1 cellular context compared by ENCODE assay signal in genomic region chr17:46823657-46824056, GRCh38.
A peak's percentile ranks its signal among the peaks of the same experiment; 100 is the strongest.
TF ChIP-seq lines count a peak whose summit lies in the region.

No MANE protein-coding gene starts in this region.

TF ChIP-seq in K562, 482 proteins besides CTCF, POLR2A, EP300 and RAD21 (continues in another document):
- TF ChIP-seq PKNOX1 (IDR thresholded peaks at IDR 0.05) = peak; percentile 53; the same call in 1 of the 2 replicates
- no peak for TF ChIP-seq TCF7 (IDR thresholded peaks at IDR 0.05; ENCODE audit: borderline replicate concordance)
- no peak for TF ChIP-seq SMARCA5 (IDR thresholded peaks at IDR 0.05)
- no peak for TF ChIP-seq ZNF586 (CRISPR knock-in tag; conservative IDR thresholded peaks at IDR 0.05)
- TF ChIP-seq SNIP1 (IDR thresholded peaks at IDR 0.05; ENCODE audit: low read depth) = no peak
- no peak for TF ChIP-seq ETV5 (CRISPR knock-in tag; IDR thresholded peaks at IDR 0.05; ENCODE audit: low read depth)
- TF ChIP-seq COPS2 (conservative IDR thresholded peaks at IDR 0.05) = no peak
- TF ChIP-seq KDM1A (IDR thresholded peaks at IDR 0.05) = no peak
- TF ChIP-seq NFXL1 (CRISPR knock-in tag; IDR thresholded peaks at IDR 0.05) = no peak
- TF ChIP-seq DPF2 (IDR thresholded peaks at IDR 0.05) = 0 out of 2 replicates have a peak, but pooled peaks have one; percentile 30
- TF ChIP-seq MEIS2 (IDR thresholded peaks at IDR 0.05; ENCODE audit: partially characterized antibody) = peak; percentile 72
- TF ChIP-seq ZNF780A (CRISPR knock-in tag; IDR thresholded peaks at IDR 0.05) = no peak
- TF ChIP-seq ILK (tag; IDR thresholded peaks at IDR 0.05; ENCODE audit: borderline replicate concordance, low read depth) = no peak
- TF ChIP-seq MXI1 (IDR thresholded peaks at IDR 0.05; ENCODE audit: low read depth, low read length) = no peak
- TF ChIP-seq MTA2 (IDR thresholded peaks at IDR 0.05; ENCODE audit: low read depth) = peak; percentile 43; the same call in 1 of the 2 replicates
- no peak for TF ChIP-seq TEAD1 (CRISPR knock-in tag; IDR thresholded peaks at IDR 0.05)
- TF ChIP-seq CBFA2T2 (conservative IDR thresholded peaks at IDR 0.05) = peak; percentile 45; the same call in 1 of the 2 replicates
- no peak for TF ChIP-seq PRPF4 (IDR thresholded peaks at IDR 0.05; ENCODE audit: insufficient read depth, low read depth, low read length, poor library complexity, severe bottlenecking)
- TF ChIP-seq ZFP1 (CRISPR knock-in tag; IDR thresholded peaks at IDR 0.05) = no peak
- TF ChIP-seq ZNF274 (IDR thresholded peaks at IDR 0.05; ENCODE audit: borderline replicate concordance, low read depth, low read length) = no peak
- no peak for TF ChIP-seq PHF20 (IDR thresholded peaks at IDR 0.05; ENCODE audit: partially characterized antibody)
- TF ChIP-seq CBFA2T3 (IDR thresholded peaks at IDR 0.05) = peak; percentile 61
- TF ChIP-seq HCFC1 (IDR thresholded peaks at IDR 0.05; ENCODE audit: low read depth, low read length) = no peak
- no peak for TF ChIP-seq CCAR2 (IDR thresholded peaks at IDR 0.05; ENCODE audit: low read depth, low read length)
- TF ChIP-seq ZEB2 (IDR thresholded peaks at IDR 0.05) = no peak
- no peak for TF ChIP-seq ZFP36 (IDR thresholded peaks at IDR 0.05; ENCODE audit: low read depth, low read length, partially characterized antibody)
- no peak for TF ChIP-seq KLF16 (IDR thresholded peaks at IDR 0.05)
- TF ChIP-seq BRCA1 (IDR thresholded peaks at IDR 0.05) = no peak
- TF ChIP-seq BRCA1 (CRISPR knock-in tag; IDR thresholded peaks at IDR 0.05) = no peak
- no peak for TF ChIP-seq CEBPZ (IDR thresholded peaks at IDR 0.05; ENCODE audit: borderline replicate concordance, low read depth, low read length)
- no peak for TF ChIP-seq JUN (IDR thresholded peaks at IDR 0.05; ENCODE audit: borderline replicate concordance, low read depth, low read length)
- TF ChIP-seq JUN (CRISPR knock-in tag; IDR thresholded peaks at IDR 0.05; ENCODE audit: borderline replicate concordance) = no peak
- peak; percentile 57; the same call in 1 of the 2 replicates for TF ChIP-seq ARID1B (IDR thresholded peaks at IDR 0.05)
- no peak for TF ChIP-seq BCL6 (CRISPR knock-in tag; IDR thresholded peaks at IDR 0.05)
- TF ChIP-seq HDAC6 (IDR thresholded peaks at IDR 0.05; ENCODE audit: low read depth, low read length) = no peak
- no peak for TF ChIP-seq ETS1 (conservative IDR thresholded peaks at IDR 0.05; ENCODE audit: control insufficient read depth, low read depth, low read length)
- TF ChIP-seq RUNX1 (IDR thresholded peaks at IDR 0.05; ENCODE audit: low read depth) = no peak
- TF ChIP-seq ZBTB7A (IDR thresholded peaks at IDR 0.05; ENCODE audit: borderline replicate concordance, control insufficient read depth, low read depth, low read length) = no peak
- TF ChIP-seq E4F1 (CRISPR knock-in tag; IDR thresholded peaks at IDR 0.05; ENCODE audit: borderline replicate concordance) = no peak
- no peak for TF ChIP-seq POLR2AphosphoS5 (IDR thresholded peaks at IDR 0.05; ENCODE audit: control insufficient read depth, insufficient read depth, low read depth, low read length)
- TF ChIP-seq KAT2B (IDR thresholded peaks at IDR 0.05; ENCODE audit: low read depth, low read length) = no peak
- TF ChIP-seq U2AF1 (optimal IDR thresholded peaks at IDR 0.05; ENCODE audit: low read depth, low read length) = no peak
- no peak for TF ChIP-seq FOXP4 (CRISPR knock-in tag; IDR thresholded peaks at IDR 0.05; ENCODE audit: borderline replicate concordance)
- TF ChIP-seq TCF3 (CRISPR knock-in tag; IDR thresholded peaks at IDR 0.05) = peak; percentile 73
- 0 out of 4 replicates have a peak, but pooled peaks of 1 of the 2 experiments have one; percentile 14 for TF ChIP-seq RCOR1 (IDR thresholded peaks at IDR 0.05; ENCODE audit: borderline replicate concordance in 1 of 2, low read depth in 2 of 2, low read length in 2 of 2)
- no peak for TF ChIP-seq NFYB (IDR thresholded peaks at IDR 0.05; ENCODE audit: extremely low read depth, insufficient read length)
- TF ChIP-seq TAL1 (IDR thresholded peaks at IDR 0.05) = peak; percentile 40; the same call in 1 of the 2 replicates
- no peak for TF ChIP-seq ZNF347 (CRISPR knock-in tag; IDR thresholded peaks at IDR 0.05; ENCODE audit: low read depth)
- no peak for TF ChIP-seq STAT5B (CRISPR knock-in tag; IDR thresholded peaks at IDR 0.05)
- no peak for TF ChIP-seq ETV6 (IDR thresholded peaks at IDR 0.05; ENCODE audit: borderline replicate concordance in 1 of 2, low read depth in 2 of 2, low read length in 1 of 2)
- TF ChIP-seq ETV6 (CRISPR knock-in tag; IDR thresholded peaks at IDR 0.05; ENCODE audit: borderline replicate concordance) = no peak
- no peak for TF ChIP-seq KAT8 (IDR thresholded peaks at IDR 0.05; ENCODE audit: low read depth)
- no peak for TF ChIP-seq PHB2 (IDR thresholded peaks at IDR 0.05; ENCODE audit: low read depth)
- no peak for TF ChIP-seq PREB (CRISPR knock-in tag; IDR thresholded peaks at IDR 0.05)
- no peak for TF ChIP-seq ZNF354B (CRISPR knock-in tag; IDR thresholded peaks at IDR 0.05)
- TF ChIP-seq UBTF (IDR thresholded peaks at IDR 0.05; ENCODE audit: borderline replicate concordance in 1 of 2, low read depth in 2 of 2, low read length in 2 of 2) = 0 out of 4 replicates have a peak, but pooled peaks of 1 of the 2 experiments have one; percentile 45
- no peak for TF ChIP-seq PPARD (CRISPR knock-in tag; IDR thresholded peaks at IDR 0.05)
- TF ChIP-seq GMEB1 (CRISPR knock-in tag; IDR thresholded peaks at IDR 0.05) = no peak
- no peak for TF ChIP-seq HMBOX1 (IDR thresholded peaks at IDR 0.05)
